ENCODE assay signal across 1 cellular context in the genomic region with DNA sequence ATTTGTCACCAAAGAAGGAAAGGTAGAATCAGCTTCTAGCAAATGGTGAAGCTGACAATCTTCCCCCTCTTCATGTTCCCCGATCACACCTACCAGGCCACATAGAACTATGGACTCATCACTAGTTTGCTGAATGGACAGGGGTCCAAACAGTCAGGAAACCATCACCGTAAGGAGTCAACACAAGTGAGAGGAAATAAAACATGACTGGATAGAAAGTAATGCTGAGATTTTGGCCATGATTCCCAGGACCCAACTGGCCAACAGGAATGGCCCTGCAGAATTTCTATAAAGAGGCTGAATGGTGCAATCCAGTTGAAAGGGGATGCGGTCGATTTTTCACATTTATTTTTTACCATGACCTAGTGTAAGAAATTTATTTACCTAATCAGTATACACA.
TF ChIP-seq lines count a peak whose summit lies in the region.

No MANE protein-coding gene starts in this region.

TF ChIP-seq in HepG2, 621 proteins besides CTCF, POLR2A, EP300 and RAD21:
- TF ChIP-seq HOMEZ (CRISPR knock-in tag; IDR thresholded peaks at IDR 0.05; ENCODE audit: low read depth) = peak; percentile 57; the same call in 1 of the 2 replicates
- no peak for TF ChIP-seq ZNF674 (CRISPR knock-in tag; IDR thresholded peaks at IDR 0.05; ENCODE audit: low read depth)
